ENCODE assay signal across 16 cellular contexts in the genomic region with DNA sequence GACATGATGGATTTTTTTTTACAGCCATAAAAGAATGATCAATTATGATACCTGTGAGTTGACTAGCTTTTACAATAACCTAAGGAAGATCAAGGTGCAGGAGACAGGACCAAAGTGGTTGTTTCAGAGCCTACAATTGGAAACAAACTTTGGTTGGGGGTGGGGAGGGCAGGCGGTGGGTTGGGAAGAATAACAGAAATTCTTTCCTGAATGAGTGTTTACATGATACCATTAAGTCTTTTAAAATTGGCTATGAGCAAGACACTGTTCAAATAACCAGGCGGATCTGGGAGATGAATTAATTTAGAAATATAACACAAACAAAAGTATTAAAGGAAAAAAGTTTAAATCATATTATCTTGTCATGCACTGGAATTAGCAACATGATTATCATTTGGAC. TPM values are rescaled to one million over a fixed set of nuclear protein-coding genes. Genes with fewer than 3 reads are reported as not detected.
DNase-seq lines count a peak whose midpoint lies in the region; ATAC-seq and TF ChIP-seq lines count a peak whose summit lies in the region.
"Had no signal": no experiment of that assay in that cellular context is flagged by ENCODE, and none has a peak within 500 bp of the region (broad histone marks: within the 10 kb centered on the region; RNA-seq: fewer than 3 reads in every experiment).

No MANE protein-coding gene starts in this region.

- H4K20me1 ChIP-seq in Loucy (ENCODE audit: insufficient read depth, low read length, poor library complexity, severe bottlenecking) = peaks cover 21% of the 10 kb centered on the region

- peak overlapping the region; percentile 98 for H3K4me2 ChIP-seq in Loucy (ENCODE audit: low read depth, low read length, poor library complexity, severe bottlenecking)
- H3K4me2 ChIP-seq: BLaER1 treated with 17β-estradiol and CSF1 and Interleukin-3, amounts not matched to agents 10 nM and 100 nM; KMS-11 had no signal

- H3K36me3 ChIP-seq in Loucy (ENCODE audit: insufficient read depth, low read length) = peaks cover 33% of the 10 kb centered on the region

- no peak for TF ChIP-seq CTCF in Loucy (conservative IDR thresholded peaks at IDR 0.05; ENCODE audit: low read length)
- no peak for TF ChIP-seq CTCF in coronary artery (IDR thresholded peaks at IDR 0.05)
- no peak for TF ChIP-seq CTCF in omental fat pad (IDR thresholded peaks at IDR 0.05)

- H3K27me3 ChIP-seq in Loucy (ENCODE audit: insufficient read depth, low read length, poor library complexity, severe bottlenecking) = no peaks in the 10 kb centered on the region
- H3K27me3 ChIP-seq: BLaER1 treated with 17β-estradiol and CSF1 and Interleukin-3, amounts not matched to agents 10 nM and 100 nM; MG63 had no signal

- H3F3A ChIP-seq in Loucy (ENCODE audit: low read depth) = no peaks in the 10 kb centered on the region

- peak; percentile 24 for ATAC-seq in omental fat pad (ENCODE audit: low FRiP score)
- ATAC-seq in GM21825 (IDR thresholded peaks at IDR 0.05; ENCODE audit: unreplicated experiment) = no peak
- ATAC-seq in HG03108 (IDR thresholded peaks at IDR 0.05; ENCODE audit: unreplicated experiment) = no peak

- peak; percentile 60 for DNase-seq in EH (ENCODE audit: low read depth)
- DNase-seq in coronary artery (ENCODE audit: low spot score) = no peak
- DNase-seq in omental fat pad (ENCODE audit: low spot score) = no peak
- DNase-seq in NCI-H748 (lab: John Stamatoyannopoulos, UW; ENCODE audit: unreplicated experiment) = no peak
- no peak for DNase-seq in NAMALWA (ENCODE audit: low spot score)
- DNase-seq: Caco-2, MG63, NCI-H1105, NCI-H187 treated with DMSO at 0.1 percent for 48 hours, NCI-H446 treated with DMSO at 0.1 percent for 48 hours, SHP77 treated with DMSO at 0.1 percent for 48 hours had no signal

- H2AFZ ChIP-seq in Loucy (ENCODE audit: low read length) = no peak overlapping the region

- H3K4me3 ChIP-seq in Loucy (ENCODE audit: low read length, poor library complexity, severe bottlenecking) (no peak overlapping the region), coronary artery (peak overlapping the region; percentile 8)
- H3K4me3 ChIP-seq: BLaER1 treated with 17β-estradiol and CSF1 and Interleukin-3, amounts not matched to agents 10 nM and 100 nM; MG63 had no signal

- no peak overlapping the region for H3K9ac ChIP-seq in Loucy (ENCODE audit: low read depth, low read length, poor library complexity, severe bottlenecking)
- H3K9ac ChIP-seq: BLaER1 treated with 17β-estradiol and CSF1 and Interleukin-3, amounts not matched to agents 10 nM and 100 nM; KMS-11 had no signal

- no peaks in the 10 kb centered on the region for H3K9me2 ChIP-seq in Loucy (replicated peaks; ENCODE audit: low read depth, low read length)

- H3K9me3 ChIP-seq in Loucy (ENCODE audit: insufficient read depth, low read depth, low read length) = no peaks in the 10 kb centered on the region
- H3K9me3 ChIP-seq: BLaER1 treated with 17β-estradiol and CSF1 and Interleukin-3, amounts not matched to agents 10 nM and 100 nM; Caco-2; MG63 had no signal

- H3K4me1 ChIP-seq in Loucy (ENCODE audit: insufficient read depth, low read length, poor library complexity, severe bottlenecking) = peaks cover 50% of the 10 kb centered on the region

- peaks cover 70% of the 10 kb centered on the region for H3K79me2 ChIP-seq in Loucy (ENCODE audit: insufficient read depth, low read length)

- no peak overlapping the region for H3K27ac ChIP-seq in coronary artery
- H3K27ac ChIP-seq: BLaER1 treated with 17β-estradiol and CSF1 and Interleukin-3, amounts not matched to agents 10 nM and 100 nM; KMS-11 had no signal

RNA-seq across cellular contexts. Expression of a gene that starts 7.2 kb away (rescaled TPM):
- total RNA-seq in omental fat pad = 10 to 100 TPM; 25.9 to 47.8 (median 33.8) TPM
